In the genomic region with DNA sequence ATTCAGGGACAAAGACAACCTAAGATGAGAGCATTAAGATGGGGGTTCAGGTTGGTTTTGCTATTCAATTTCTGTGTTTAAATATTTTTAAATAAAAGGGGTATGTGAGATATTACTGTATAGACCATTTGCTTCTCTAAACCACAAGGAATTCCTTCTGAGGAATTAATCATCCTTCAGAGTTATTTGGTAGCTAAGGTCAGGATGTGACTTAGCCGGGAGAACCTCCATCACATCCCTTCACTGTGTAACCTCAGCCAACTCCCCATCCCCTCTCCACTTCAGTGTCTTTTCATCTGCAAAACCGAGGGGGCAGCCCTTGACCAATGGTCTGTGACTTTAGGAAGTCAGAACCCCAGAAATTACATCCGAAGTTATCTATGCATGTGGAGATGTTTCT, we compare ENCODE assay signal across 30 cellular contexts. TPM values are rescaled to one million over a fixed set of nuclear protein-coding genes. Genes with fewer than 3 reads are reported as not detected.
A peak's percentile ranks its signal among the peaks of the same experiment; 100 is the strongest.
DNase-seq lines count a peak whose midpoint lies in the region; ATAC-seq and TF ChIP-seq lines count a peak whose summit lies in the region.
"Had no signal": no experiment of that assay in that cellular context is flagged by ENCODE, and none has a peak within 500 bp of the region (broad histone marks: within the 10 kb centered on the region; RNA-seq: fewer than 3 reads in every experiment).

No MANE protein-coding gene starts in this region.

- H3F3A ChIP-seq in SK-N-SH (replicated peaks; ENCODE audit: insufficient read depth), result no peaks in the 10 kb centered on the region

- H3K79me2 ChIP-seq in SK-N-SH (ENCODE audit: insufficient read depth), result no peaks in the 10 kb centered on the region

- in situ Hi-C loops in ACHN (cut with HindIII; ENCODE audit: low pct_ligation_motif_present, low pct_unique_long_range_greater_than_20kb, low sequenced_read_pairs), result no loop called here

- H3K27me3 Mint-ChIP-seq in HFFc6 (ENCODE audit: insufficient read depth) (peaks cover 2% of the 10 kb centered on the region; the same call in 1 of the 2 replicates), Calu3 (ENCODE audit: unreplicated experiment) (no peaks in the 10 kb centered on the region), natural killer cell (ENCODE audit: low read depth in 2 of 2) (no peaks in the 10 kb centered on the region)
- H3K27me3 Mint-ChIP-seq: activated naive CD8-positive, alpha-beta T cell; memory B cell; naive thymus-derived CD8-positive, alpha-beta T cell; stimulated activated naive CD8-positive, alpha-beta T cell treated with anti-CD3 and anti-CD28 coated beads, Interleukin-15, Interleukin-2, amounts not matched to agents 100 ng/mL and 50 ng/mL, for 24 hours had no signal

- H3K4me3 ChIP-seq in SK-N-SH (ENCODE audit: low read depth in 2 of 2, low read length in 1 of 2), result no peak overlapping the region
- H3K4me3 ChIP-seq: pancreas, right atrium auricular region, thyroid gland had no signal

- 30% methylated on average over 3 of the region's 3 CpGs for WGBS in SK-N-SH (ENCODE audit: low lambda C conversion rate)

- ATAC-seq in GM19463 (IDR thresholded peaks at IDR 0.05; ENCODE audit: unreplicated experiment), result no peak
- ATAC-seq in GM21360 (IDR thresholded peaks at IDR 0.05; ENCODE audit: unreplicated experiment), result no peak
- ATAC-seq in natural killer cell, result no peak
- ATAC-seq: esophagus mucosa; naive thymus-derived CD8-positive, alpha-beta T cell; pancreas; WTC11 had no signal

- H3K36me3 Mint-ChIP-seq in HFFc6 (ENCODE audit: low read depth), result no peaks in the 10 kb centered on the region
- no peaks in the 10 kb centered on the region for H3K36me3 Mint-ChIP-seq in Calu3 (ENCODE audit: insufficient read depth, unreplicated experiment)
- H3K36me3 Mint-ChIP-seq in natural killer cell, result no peaks in the 10 kb centered on the region
- H3K36me3 Mint-ChIP-seq: WTC11 had no signal

- H3K9me2 ChIP-seq in SK-N-SH, result no peaks in the 10 kb centered on the region

- DNase-seq in ACHN (peak; percentile 56), HFFc6 (peak; percentile 10), SK-N-SH (no peak), iris pigment epithelial cell (ENCODE audit: low read depth) (peak; percentile 34), Calu3 (no peak), natural killer cell (no peak)
- DNase-seq: activated CD4-positive, alpha-beta T cell treated with anti-CD3 and anti-CD28 coated beads, Interleukin-2, amount 50 U/mL, for 4 hours; activated CD8-positive, alpha-beta memory T cell treated with anti-CD3 and anti-CD28 coated beads, Interleukin-2, amount 50 U/mL, for 48 hours; DMS 273 treated with DMSO at 0.1 percent for 48 hours; effector memory CD4-positive, alpha-beta T cell; GDM1; kidney glomerular epithelial cell; naive thymus-derived CD8-positive, alpha-beta T cell; NCI-H1105 treated with DMSO at 0.1 percent for 48 hours; NCI-H2081 treated with DMSO at 0.1 percent for 48 hours; pancreas; stimulated activated CD4-positive, alpha-beta T cell treated with anti-CD3 and anti-CD28 coated beads, Interleukin-12 subunit alpha, Interleukin-12 subunit beta, amount 100 ng/mL, for 4 hours; stimulated activated CD4-positive, alpha-beta T cell treated with anti-CD3 and anti-CD28 coated beads, Interleukin-4, amount 100 ng/mL, for 4 hours; thyroid gland had no signal

- H3K36me3 ChIP-seq in SK-N-SH (replicated peaks in 1 of 2; ENCODE audit: control insufficient read depth in 1 of 2, insufficient read depth in 2 of 2, low read length in 1 of 2), result peaks cover 0 to 2% of the 10 kb centered on the region in 2 experiments
- H3K36me3 ChIP-seq: pancreas, right atrium auricular region, thyroid gland had no signal

- CTCF ChIA-PET in SK-N-SH (lab: Yijun Ruan, JAX), result no interaction called here
- CTCF ChIA-PET in Calu3 (lab: Charles Lee), result no interaction called here

- TF ChIP-seq CTCF in HFFc6 (IDR thresholded peaks at IDR 0.05) (no peak), SK-N-SH (IDR thresholded peaks at IDR 0.05) (no peak), Calu3 (IDR thresholded peaks at IDR 0.05; ENCODE audit: unreplicated experiment) (no peak), natural killer cell (IDR thresholded peaks at IDR 0.05) (no peak)

- no peaks in the 10 kb centered on the region for H3K9me3 ChIP-seq in SK-N-SH
- H3K9me3 ChIP-seq: pancreas, right atrium auricular region, thyroid gland had no signal

- H2AFZ ChIP-seq in SK-N-SH (ENCODE audit: low read depth), result no peak overlapping the region

- H3K27ac ChIP-seq in SK-N-SH (ENCODE audit: low read depth in 2 of 2, low read length in 1 of 2), result no peak overlapping the region
- H3K27ac ChIP-seq: pancreas, right atrium auricular region, RWPE1, thyroid gland had no signal

- no peak overlapping the region for H3K9ac ChIP-seq in SK-N-SH

- H3K9me3 Mint-ChIP-seq in HFFc6 (no peaks in the 10 kb centered on the region), Calu3 (ENCODE audit: low read depth, unreplicated experiment) (no peaks in the 10 kb centered on the region), natural killer cell (no peaks in the 10 kb centered on the region)
- H3K9me3 Mint-ChIP-seq: activated T-helper 2 cell treated with anti-CD3 and anti-CD28 coated beads, Interferon-gamma antibody, Interleukin-2, Interleukin-4, amounts not matched to agents 10 μg/mL and 5 μg/mL and 100 μg/mL, durations not matched to agents 14 hours and 24 hours and 36 hours; CD14-positive monocyte; memory B cell; naive thymus-derived CD8-positive, alpha-beta T cell; stimulated activated naive CD8-positive, alpha-beta T cell treated with anti-CD3 and anti-CD28 coated beads, Interleukin-15, Interleukin-2, amounts not matched to agents 100 ng/mL and 50 ng/mL, for 24 hours; WTC11 had no signal

- no peaks in the 10 kb centered on the region for H3K27me3 ChIP-seq in SK-N-SH (ENCODE audit: insufficient read depth)
- H3K27me3 ChIP-seq: pancreas, right atrium auricular region, thyroid gland had no signal

- H4K20me1 ChIP-seq in SK-N-SH (ENCODE audit: insufficient read depth), result no peaks in the 10 kb centered on the region

- no peak for TF ChIP-seq EP300 in SK-N-SH (IDR thresholded peaks at IDR 0.05; ENCODE audit: borderline replicate concordance in 1 of 2, low read depth in 1 of 2, low read length in 1 of 2)

- H3K27ac Mint-ChIP-seq in HFFc6, result peak overlapping the region; percentile 17
- no peak overlapping the region for H3K27ac Mint-ChIP-seq in Calu3 (ENCODE audit: unreplicated experiment)
- no peak overlapping the region for H3K27ac Mint-ChIP-seq in natural killer cell
- H3K27ac Mint-ChIP-seq: activated naive CD8-positive, alpha-beta T cell; activated T-helper 2 cell treated with anti-CD3 and anti-CD28 coated beads, Interferon-gamma antibody, Interleukin-2, Interleukin-4, amounts not matched to agents 10 μg/mL and 5 μg/mL and 100 μg/mL, durations not matched to agents 14 hours and 24 hours and 36 hours; memory B cell; stimulated activated naive CD8-positive, alpha-beta T cell treated with anti-CD3 and anti-CD28 coated beads, Interleukin-15, Interleukin-2, amounts not matched to agents 100 ng/mL and 50 ng/mL, for 24 hours; WTC11 had no signal

- peaks cover 22% of the 10 kb centered on the region for H3K4me1 Mint-ChIP-seq in HFFc6 (ENCODE audit: low read depth)
- H3K4me1 Mint-ChIP-seq in Calu3 (ENCODE audit: low read depth, unreplicated experiment), result peaks cover 14% of the 10 kb centered on the region
- no peaks in the 10 kb centered on the region for H3K4me1 Mint-ChIP-seq in natural killer cell

- no peak overlapping the region for H3K4me2 ChIP-seq in SK-N-SH

- POLR2A ChIA-PET in SK-N-SH (lab: Yijun Ruan, JAX), result no interaction called here

- H3K4me3 Mint-ChIP-seq in HFFc6, result no peak overlapping the region
- H3K4me3 Mint-ChIP-seq in Calu3 (ENCODE audit: low read depth, unreplicated experiment), result no peak overlapping the region
- no peak overlapping the region for H3K4me3 Mint-ChIP-seq in natural killer cell
- H3K4me3 Mint-ChIP-seq: activated naive CD8-positive, alpha-beta T cell; CD14-positive monocyte; memory B cell; naive thymus-derived CD8-positive, alpha-beta T cell; stimulated activated naive CD8-positive, alpha-beta T cell treated with anti-CD3 and anti-CD28 coated beads, Interleukin-15, Interleukin-2, amounts not matched to agents 100 ng/mL and 50 ng/mL, for 24 hours; WTC11 had no signal

- no TSS peak for BruUV-seq in Calu3 (replicated peaks; lab: Mats Ljungman, UMichigan)

- H3K4me1 ChIP-seq in SK-N-SH (ENCODE audit: control insufficient read depth in 1 of 2, insufficient read depth in 2 of 2, low read depth in 1 of 2, low read length in 1 of 2), result peaks cover 3 to 12% of the 10 kb centered on the region in 2 experiments; a peak in 3 of 4 replicates
- H3K4me1 ChIP-seq: right atrium auricular region, thyroid gland had no signal

- TF ChIP-seq RAD21 in SK-N-SH (IDR thresholded peaks at IDR 0.05; ENCODE audit: low read length), result no peak

- intact Hi-C loops in Calu3 (cut with micrococcal nuclease; ENCODE audit: unreplicated experiment) (no loop called here), natural killer cell (cut with micrococcal nuclease) (no loop called here)

TF ChIP-seq in SK-N-SH, 30 proteins besides CTCF, POLR2A, EP300 and RAD21 (continues in another document):
- TF ChIP-seq TCF12 (IDR thresholded peaks at IDR 0.05) (peak; percentile 20; the same call in 1 of the 2 replicates), EZH2phosphoT487 (IDR thresholded peaks at IDR 0.05; ENCODE audit: borderline replicate concordance, low read depth) (no peak), PBX3 (IDR thresholded peaks at IDR 0.05) (peak; percentile 52)
- TF ChIP-seq, protein P1, sequence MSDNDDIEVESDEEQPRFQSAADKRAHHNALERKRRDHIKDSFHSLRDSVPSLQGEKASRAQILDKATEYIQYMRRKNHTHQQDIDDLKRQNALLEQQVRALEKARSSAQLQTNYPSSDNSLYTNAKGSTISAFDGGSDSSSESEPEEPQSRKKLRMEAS (IDR thresholded peaks at IDR 0.05; ENCODE audit: low read depth), result no peak

RNA-seq across cellular contexts. Expression of gene SKOR1, which starts 48.7 kb away (rescaled TPM):
- total RNA-seq in HFFc6 (2021; fragmentation: NEBNext Ultra II Directional; extraction: Animal tissue kit (Norgen Biotek cat#: 25700)), result under 1 TPM in 5 of 6 experiments, not detected in 1; 0.05 to 0.13 (median 0.09) TPM
- 0.18 and 0.26 TPM in 2 replicates for polyA plus RNA-seq in SK-N-SH (2012; rRNA removed)
- polyA plus RNA-seq in SK-N-SH (2012; cell fraction: cytosol; rRNA removed), result 0.09 TPM in 2 replicates
- polyA plus RNA-seq in SK-N-SH (2012; cell fraction: nucleus; rRNA removed), result 1.3 and 2.3 TPM in 2 replicates
- 0.17 and 0.27 TPM in 2 replicates for total RNA-seq in Calu3 (2022)
- 1 to 10 TPM; 2.0 to 2.9 (median 2.1) TPM for total RNA-seq in natural killer cell
- polyA plus RNA-seq: CD14-positive monocyte had no signal

Comparison
In these comparisons a context has a peak if more than half of its experiments do, and no peak if none do; other contexts are left out.
1. DNase-seq: peak in ACHN (single experiment), HFFc6 (single experiment) and iris pigment epithelial cell (single experiment); none in SK-N-SH (single experiment), Calu3 (single experiment) and natural killer cell (single experiment).